30 cellular contexts compared by ENCODE assay signal in the genomic region with DNA sequence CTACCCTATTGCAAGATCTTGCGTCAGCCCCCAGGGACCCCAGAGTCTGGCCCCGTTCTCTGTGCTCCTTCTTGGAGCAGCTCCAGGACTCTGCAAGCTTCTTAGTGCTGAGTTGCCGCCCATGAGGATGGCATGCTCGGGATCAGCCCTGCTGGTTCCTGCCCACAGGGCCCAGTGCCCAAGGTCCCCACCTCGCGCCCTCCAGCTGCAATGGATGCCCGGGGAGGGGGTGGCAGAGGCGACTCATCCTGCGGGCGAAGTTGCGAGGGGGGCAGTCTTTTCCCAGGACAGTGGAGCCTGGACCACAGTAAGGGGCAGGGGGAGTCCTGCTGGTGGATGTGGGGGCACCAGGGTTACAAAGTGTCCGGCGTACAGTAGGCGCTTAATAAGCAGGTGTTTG.
"Had no signal": no experiment of that assay in that cellular context is flagged by ENCODE, and none has a peak within 500 bp of the region (broad histone marks: within the 10 kb centered on the region; RNA-seq: fewer than 3 reads in every experiment).

No MANE protein-coding gene starts in this region.

- DNase-seq: heart left ventricle; hypothalamus; immature natural killer cell; kidney; left colon; left lung; lower lobe of right lung; mammary epithelial cell; mesenchymal stem cell; naive thymus-derived CD8-positive, alpha-beta T cell; occipital lobe; ovary; retina; right cardiac atrium; sigmoid colon; small intestine; spleen; stimulated activated CD4-positive, alpha-beta T cell treated with anti-CD3 and anti-CD28 coated beads, Interleukin-2, amount 100 ng/mL, for 48 hours; stimulated activated CD4-positive, alpha-beta T cell treated with anti-CD3 and anti-CD28 coated beads, Interleukin-4, amount 100 ng/mL, for 4 hours; stimulated activated CD8-positive, alpha-beta memory T cell treated with anti-CD3 and anti-CD28 coated beads, Interleukin-4, amount 100 ng/mL, for 48 hours; stimulated activated naive B cell treated with anti-CD40 and anti-IgM and Interleukin-4, amounts not matched to agents 10 μg/mL and 1 μg/mL and 100 μg/mL, for 72 hours; substantia nigra; uterus had no signal

- ATAC-seq: heart left ventricle; left colon; left lung; lower lobe of right lung; naive thymus-derived CD8-positive, alpha-beta T cell; right cardiac atrium; stimulated activated naive B cell treated with anti-CD40 and anti-IgM and Interleukin-4, amounts not matched to agents 10 μg/mL and 1 μg/mL and 100 μg/mL, for 72 hours had no signal

- H3K27me3 ChIP-seq: heart left ventricle, left lung, neutrophil, ovary, spleen, tibial nerve, uterus had no signal

- H3K27ac Mint-ChIP-seq: naive thymus-derived CD8-positive, alpha-beta T cell; nephron; stimulated activated naive B cell treated with anti-CD40 and anti-IgM and Interleukin-4, amounts not matched to agents 10 μg/mL and 1 μg/mL and 100 μg/mL, for 72 hours; stimulated activated naive CD8-positive, alpha-beta T cell treated with anti-CD3 and anti-CD28 coated beads, Interleukin-15, Interleukin-2, amounts not matched to agents 100 ng/mL and 50 ng/mL, for 24 hours; type B pancreatic cell had no signal

- H3K4me3 Mint-ChIP-seq: immature natural killer cell; naive thymus-derived CD8-positive, alpha-beta T cell; nephron; neural crest cell; stimulated activated naive B cell treated with anti-CD40 and anti-IgM and Interleukin-4, amounts not matched to agents 10 μg/mL and 1 μg/mL and 100 μg/mL, for 72 hours; stimulated activated naive CD8-positive, alpha-beta T cell treated with anti-CD3 and anti-CD28 coated beads, Interleukin-15, Interleukin-2, amounts not matched to agents 100 ng/mL and 50 ng/mL, for 24 hours; type B pancreatic cell had no signal

- H3K9me3 ChIP-seq: heart left ventricle, left lung, lower lobe of right lung, neutrophil, ovary, prostate gland, sigmoid colon, spleen, tibial nerve, uterus had no signal

- H3K36me3 ChIP-seq: heart left ventricle, left lung, lower lobe of right lung, neutrophil, ovary, prostate gland, sigmoid colon, spleen, tibial nerve, uterus had no signal

- H3K27me3 Mint-ChIP-seq: stimulated activated naive CD8-positive, alpha-beta T cell treated with anti-CD3 and anti-CD28 coated beads, Interleukin-15, Interleukin-2, amounts not matched to agents 100 ng/mL and 50 ng/mL, for 24 hours; type B pancreatic cell had no signal

- H3K9me3 Mint-ChIP-seq: naive thymus-derived CD8-positive, alpha-beta T cell; nephron; neural crest cell; stimulated activated naive B cell treated with anti-CD40 and anti-IgM and Interleukin-4, amounts not matched to agents 10 μg/mL and 1 μg/mL and 100 μg/mL, for 72 hours; stimulated activated naive CD8-positive, alpha-beta T cell treated with anti-CD3 and anti-CD28 coated beads, Interleukin-15, Interleukin-2, amounts not matched to agents 100 ng/mL and 50 ng/mL, for 24 hours; type B pancreatic cell had no signal

- H3K4me3 ChIP-seq: heart left ventricle, left lung, lower lobe of right lung, ovary, prostate gland, sigmoid colon, spleen, tibial nerve, uterus had no signal

- H3K4me1 ChIP-seq: heart left ventricle, left lung, lower lobe of right lung, prostate gland, uterus had no signal

- H3K27ac ChIP-seq: heart left ventricle, left lung, lower lobe of right lung, neutrophil, ovary, prostate gland, sigmoid colon, spleen, tibial nerve, uterus had no signal
